ENCODE assay signal across 1 cellular context in genomic region chr3:48656061-48656840, GRCh38.
TF ChIP-seq lines count a peak whose summit lies in the region.

No MANE protein-coding gene starts in this region.

TF ChIP-seq in GM12878, 131 proteins besides CTCF, POLR2A, EP300 and RAD21 (continued from another document):
- TF ChIP-seq ZNF592 (IDR thresholded peaks at IDR 0.05) (peak; percentile 38; the same call in 1 of the 2 replicates), POLR2AphosphoS2 (IDR thresholded peaks at IDR 0.05; ENCODE audit: low read depth, low read length) (no peak)
